Comparison of ENCODE assay signal across 14 cellular contexts in genomic region chr6:6683964-6684363, GRCh38.
DNase-seq lines count a peak whose midpoint lies in the region; ATAC-seq and TF ChIP-seq lines count a peak whose summit lies in the region.
"Had no signal": no experiment of that assay in that cellular context is flagged by ENCODE, and none has a peak within 500 bp of the region (broad histone marks: within the 10 kb centered on the region; RNA-seq: fewer than 3 reads in every experiment).

No MANE protein-coding gene starts in this region.

- H3K36me3 ChIP-seq in Caco-2 (ENCODE audit: control insufficient read depth, insufficient read depth, low read length) = no peaks in the 10 kb centered on the region
- no peaks in the 10 kb centered on the region for H3K36me3 ChIP-seq in body of pancreas (replicated peaks in 1 of 2; ENCODE audit: insufficient read depth in 1 of 2, low read depth in 2 of 2)
- no peaks in the 10 kb centered on the region for H3K36me3 ChIP-seq in brain microvascular endothelial cell (replicated peaks)
- H3K36me3 ChIP-seq: gastrocnemius medialis, prostate gland had no signal

- peak in 1 of 2 experiments; percentile 61 for DNase-seq in Caco-2
- peak in 1 of 4 donors; percentile 52 for DNase-seq in body of pancreas
- peak; percentile 39 for DNase-seq in mucosa of gallbladder (ENCODE audit: low spot score)
- no peak for DNase-seq in brain microvascular endothelial cell
- no peak for DNase-seq in GM10266 (ENCODE audit: extremely low spot score)
- no peak for DNase-seq in RWPE1 (ENCODE audit: low spot score)
- no peak for DNase-seq in amygdala (lab: John Stamatoyannopoulos, UW)
- DNase-seq: activated B cell treated with CpG ODN at 0.5 μM for 24 hours, gastrocnemius medialis, NCI-H1105 treated with DMSO at 0.1 percent for 48 hours, NCI-H345 had no signal

- WGBS in body of pancreas, 2 donors = 4 to 14% methylated on average over 2 of the region's 2 CpGs

- TF ChIP-seq CTCF in Caco-2 (IDR thresholded peaks at IDR 0.05; ENCODE audit: insufficient read depth in 1 of 2, low read depth in 1 of 2, low read length in 1 of 2, severe bottlenecking in 1 of 2, unreplicated experiment in 1 of 2) = no peak
- no peak for TF ChIP-seq CTCF in body of pancreas (IDR thresholded peaks at IDR 0.05)
- TF ChIP-seq CTCF in brain microvascular endothelial cell (IDR thresholded peaks at IDR 0.05; ENCODE audit: low read depth, low read length, missing control alignments) = no peak
- no peak for TF ChIP-seq CTCF in GM10266 (IDR thresholded peaks at IDR 0.05; ENCODE audit: control insufficient read depth, insufficient read depth, low read depth, missing control alignments)
- TF ChIP-seq CTCF in RWPE1 (conservative IDR thresholded peaks at IDR 0.05; ENCODE audit: low read depth) = no peak

- H3K4me1 ChIP-seq in Caco-2 = peaks cover 24% of the 10 kb centered on the region
- peaks cover 69% of the 10 kb centered on the region for H3K4me1 ChIP-seq in body of pancreas

- no peaks in the 10 kb centered on the region for H3K27me3 Mint-ChIP-seq in Caco-2 (ENCODE audit: insufficient read depth, unreplicated experiment)
- H3K27me3 Mint-ChIP-seq: activated naive CD8-positive, alpha-beta T cell treated with anti-CD3 and anti-CD28 coated beads for 36 hours had no signal

- H3K36me3 Mint-ChIP-seq in Caco-2 (ENCODE audit: insufficient read depth, unreplicated experiment) = no peaks in the 10 kb centered on the region
- H3K36me3 Mint-ChIP-seq: activated naive CD8-positive, alpha-beta T cell treated with anti-CD3 and anti-CD28 coated beads for 36 hours had no signal

- no peak overlapping the region for H3K27ac Mint-ChIP-seq in Caco-2 (ENCODE audit: unreplicated experiment)
- H3K27ac Mint-ChIP-seq: activated B cell treated with CpG ODN at 0.5 μM for 24 hours had no signal

- no TSS peak for BruUV-seq in Caco-2 (replicated peaks; lab: Mats Ljungman, UMichigan)

- no peak for TF ChIP-seq POLR2A in body of pancreas (IDR thresholded peaks at IDR 0.05)

- H3K27me3 ChIP-seq in Caco-2 (replicated peaks; ENCODE audit: control insufficient read depth, insufficient read depth, low read length) (no peaks in the 10 kb centered on the region), body of pancreas (no peaks in the 10 kb centered on the region), brain microvascular endothelial cell (replicated peaks) (no peaks in the 10 kb centered on the region)
- H3K27me3 ChIP-seq: gastrocnemius medialis had no signal

- H3K27ac ChIP-seq in body of pancreas = peak overlapping the region; percentile 39 to 71 (median 56)
- no peak overlapping the region for H3K27ac ChIP-seq in brain microvascular endothelial cell
- no peak overlapping the region for H3K27ac ChIP-seq in RWPE1
- H3K27ac ChIP-seq: gastrocnemius medialis, prostate gland had no signal

- in situ Hi-C loops in brain microvascular endothelial cell (cut with HindIII; ENCODE audit: low pct_ligation_motif_present, low sequenced_read_pairs) = no loop called here

- CTCF ChIA-PET in Caco-2 (lab: Charles Lee) (no interaction called here), RWPE1 (lab: Yijun Ruan, JAX) (no interaction called here)

- H3K9me3 ChIP-seq in Caco-2 = no peaks in the 10 kb centered on the region
- no peaks in the 10 kb centered on the region for H3K9me3 ChIP-seq in body of pancreas
- H3K9me3 ChIP-seq: gastrocnemius medialis, prostate gland had no signal

- no peak overlapping the region for H3K4me3 ChIP-seq in Caco-2 (ENCODE audit: low read depth, low read length)
- H3K4me3 ChIP-seq in body of pancreas = no peak overlapping the region
- no peak overlapping the region for H3K4me3 ChIP-seq in brain microvascular endothelial cell (ENCODE audit: low read depth, low read length)
- H3K4me3 ChIP-seq: gastrocnemius medialis, prostate gland had no signal

- intact Hi-C loops in Caco-2 (cut with micrococcal nuclease; ENCODE audit: unreplicated experiment) = loop anchor here (2.0 kb wide), 1 partner anchor 559 kb away; no protein-coding TSS in a partner anchor
- intact Hi-C loops in body of pancreas (cut with DNase I) = no loop called here

- POLR2A ChIA-PET in Caco-2 (lab: Charles Lee) (interaction anchor here (0.6 kb wide), 1 partner anchor 945 kb away, joined by 3 read pairs; no protein-coding TSS in a partner anchor), RWPE1 (lab: Yijun Ruan, JAX; ENCODE audit: low non-redundant PET) (interaction anchor here (0.7 kb wide), 1 partner anchor 39 kb away, joined by 3 read pairs; no protein-coding TSS in a partner anchor)

- ATAC-seq in HG02943 (IDR thresholded peaks at IDR 0.05; ENCODE audit: low read depth, unreplicated experiment) (peak; percentile 5), body of pancreas (peak; percentile 22)
- ATAC-seq: gastrocnemius medialis had no signal

- peak overlapping the region; percentile 29 for H3K4me3 Mint-ChIP-seq in Caco-2 (ENCODE audit: unreplicated experiment)
- H3K4me3 Mint-ChIP-seq: activated naive CD8-positive, alpha-beta T cell treated with anti-CD3 and anti-CD28 coated beads for 36 hours had no signal

- peaks cover 18% of the 10 kb centered on the region for H3K4me1 Mint-ChIP-seq in Caco-2 (ENCODE audit: low read depth, unreplicated experiment)

- H3K9me3 Mint-ChIP-seq in Caco-2 (ENCODE audit: unreplicated experiment) = no peaks in the 10 kb centered on the region
- H3K9me3 Mint-ChIP-seq: activated B cell treated with CpG ODN at 0.5 μM for 24 hours; activated naive CD8-positive, alpha-beta T cell treated with anti-CD3 and anti-CD28 coated beads for 36 hours had no signal

Comparison
In these comparisons a context has a peak if more than half of its experiments do, and no peak if none do; other contexts are left out.
1. H3K27ac ChIP-seq: peak in body of pancreas (4 of 4); none in brain microvascular endothelial cell (single experiment) and RWPE1 (single experiment).